ENCODE assay signal across 24 cellular contexts in the genomic region with DNA sequence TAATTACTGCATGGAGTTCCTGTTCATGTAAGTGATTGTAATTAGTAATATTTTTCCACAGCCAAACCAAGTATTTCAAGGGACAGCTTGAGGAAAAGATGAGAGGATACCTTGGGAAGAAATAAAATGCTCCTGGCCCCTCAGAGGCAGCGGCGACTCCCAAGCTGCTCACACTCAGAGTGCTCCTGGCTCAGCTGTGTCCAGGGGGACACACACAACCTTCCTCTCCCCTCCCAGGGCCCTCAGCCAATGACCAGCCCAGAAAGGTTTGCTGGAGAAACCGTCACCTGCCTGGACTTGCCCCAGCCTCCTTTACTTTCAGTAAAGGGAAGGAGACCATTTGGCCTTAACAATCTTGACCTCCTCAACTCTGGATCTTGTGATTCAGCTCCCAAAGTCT. TPM values are rescaled to one million over a fixed set of nuclear protein-coding genes. Genes with fewer than 3 reads are reported as not detected.
DNase-seq lines count a peak whose midpoint lies in the region; ATAC-seq and TF ChIP-seq lines count a peak whose summit lies in the region.
"Had no signal": no experiment of that assay in that cellular context is flagged by ENCODE, and none has a peak within 500 bp of the region (broad histone marks: within the 10 kb centered on the region; RNA-seq: fewer than 3 reads in every experiment).

No MANE protein-coding gene starts in this region.

- peaks cover 29% of the 10 kb centered on the region for H3K4me1 ChIP-seq in CD4-positive, alpha-beta memory T cell (ENCODE audit: insufficient read depth, low read length)
- H3K4me1 ChIP-seq in prostate gland (replicated peaks): no peaks in the 10 kb centered on the region
- H3K4me1 ChIP-seq: adrenal gland had no signal

- H3K4me1 Mint-ChIP-seq in activated CD4-positive, alpha-beta memory T cell treated with anti-CD3 and anti-CD28 coated beads, Interleukin-2, amount 10 ng/mL, durations not matched to agents 7 days and 5 days: peaks cover 39% of the 10 kb centered on the region
- H3K4me1 Mint-ChIP-seq in activated CD4-positive, alpha-beta memory T cell treated with anti-CD3 and anti-CD28 coated beads for 36 hours (ENCODE audit: low read depth): peaks cover 40% of the 10 kb centered on the region
- peaks cover 23 to 40% (median 34%) of the 10 kb centered on the region in 4 donors for H3K4me1 Mint-ChIP-seq in CD4-positive, alpha-beta memory T cell
- peaks cover 17% of the 10 kb centered on the region for H3K4me1 Mint-ChIP-seq in activated T-helper 17 cell treated with anti-CD3 and anti-CD28 coated beads, Interleukin-2, amount 50 U/mL, for 72 hours
- H3K4me1 Mint-ChIP-seq in naive thymus-derived CD8-positive, alpha-beta T cell: peaks cover 23 to 49% (median 49%) of the 10 kb centered on the region in 4 donors

- DNase-seq in activated CD4-positive, alpha-beta memory T cell treated with anti-CD3 and anti-CD28 coated beads, Interleukin-2, amount 10 ng/mL, durations not matched to agents 7 days and 5 days: no peak
- no peak for DNase-seq in activated CD4-positive, alpha-beta memory T cell treated with anti-CD3 and anti-CD28 coated beads for 36 hours
- DNase-seq in CD4-positive, alpha-beta memory T cell: no peak
- no peak for DNase-seq in naive thymus-derived CD8-positive, alpha-beta T cell
- DNase-seq in prostate gland (ENCODE audit: low spot score) (no peak), brain microvascular endothelial cell (no peak)
- DNase-seq: activated CD8-positive, alpha-beta memory T cell treated with anti-CD3 and anti-CD28 coated beads, Interleukin-2, amount 10 ng/mL, durations not matched to agents 7 days and 5 days; adrenal gland; body of pancreas; Calu3; DND-41; HCEC 1CT; KG1; NCI-H1417; NCI-H2029 treated with DMSO at 0.1 percent for 48 hours; NCI-H526 treated with DMSO at 0.1 percent for 48 hours; Peyer's patch; SIG-M5 had no signal

- peak overlapping the region; percentile 97 for H3K27ac Mint-ChIP-seq in activated CD4-positive, alpha-beta memory T cell treated with anti-CD3 and anti-CD28 coated beads, Interleukin-2, amount 10 ng/mL, durations not matched to agents 7 days and 5 days
- no peak overlapping the region for H3K27ac Mint-ChIP-seq in activated CD4-positive, alpha-beta memory T cell treated with anti-CD3 and anti-CD28 coated beads for 36 hours
- peak overlapping the region; percentile 93 to 98 (median 96) for H3K27ac Mint-ChIP-seq in CD4-positive, alpha-beta memory T cell
- no peak overlapping the region for H3K27ac Mint-ChIP-seq in activated T-helper 17 cell treated with anti-CD3 and anti-CD28 coated beads, Interleukin-2, amount 50 U/mL, for 72 hours
- H3K27ac Mint-ChIP-seq in naive thymus-derived CD8-positive, alpha-beta T cell: peak overlapping the region; percentile 89 to 100 (median 99)
- H3K27ac Mint-ChIP-seq: type B pancreatic cell had no signal

- intact Hi-C loops in activated CD4-positive, alpha-beta memory T cell treated with anti-CD3 and anti-CD28 coated beads for 36 hours (cut with micrococcal nuclease): no loop called here
- intact Hi-C loops in CD4-positive, alpha-beta memory T cell (cut with micrococcal nuclease): loop anchor here (2.0 to 10.0 kb wide), 2 partner anchors 228 to 430 kb away; a partner anchor contains a TSS
- intact Hi-C loops in prostate gland (cut with DNase I): no loop called here

- H3K27ac ChIP-seq in CD4-positive, alpha-beta memory T cell (ENCODE audit: low read depth, low read length): no peak overlapping the region
- no peak overlapping the region for H3K27ac ChIP-seq in prostate gland
- no peak overlapping the region for H3K27ac ChIP-seq in brain microvascular endothelial cell
- H3K27ac ChIP-seq: adrenal gland, body of pancreas had no signal

- CTCF ChIA-PET in activated CD4-positive, alpha-beta memory T cell treated with anti-CD3 and anti-CD28 coated beads, Interleukin-2, amount 10 ng/mL, durations not matched to agents 7 days and 5 days (lab: Charles Lee): no interaction called here
- CTCF ChIA-PET in activated CD4-positive, alpha-beta memory T cell treated with anti-CD3 and anti-CD28 coated beads for 36 hours (lab: Charles Lee): no interaction called here
- CTCF ChIA-PET in CD4-positive, alpha-beta memory T cell (lab: Charles Lee; ENCODE audit: partially characterized antibody): interaction anchor here (0.5 to 1.8 kb wide), 3 partner anchors 18 to 278 kb away, joined by 3 to 7 read pairs (median 3); no protein-coding TSS in a partner anchor

- H3K9me3 ChIP-seq in CD4-positive, alpha-beta memory T cell (ENCODE audit: control insufficient read depth in 1 of 2, low read length in 2 of 2): no peaks in the 10 kb centered on the region
- H3K9me3 ChIP-seq in prostate gland: no peaks in the 10 kb centered on the region
- H3K9me3 ChIP-seq: adrenal gland, body of pancreas, Peyer's patch had no signal

- H3K27me3 Mint-ChIP-seq in activated CD4-positive, alpha-beta memory T cell treated with anti-CD3 and anti-CD28 coated beads, Interleukin-2, amount 10 ng/mL, durations not matched to agents 7 days and 5 days: no peaks in the 10 kb centered on the region
- no peaks in the 10 kb centered on the region for H3K27me3 Mint-ChIP-seq in activated CD4-positive, alpha-beta memory T cell treated with anti-CD3 and anti-CD28 coated beads for 36 hours
- H3K27me3 Mint-ChIP-seq in CD4-positive, alpha-beta memory T cell: no peaks in the 10 kb centered on the region
- no peaks in the 10 kb centered on the region for H3K27me3 Mint-ChIP-seq in activated T-helper 17 cell treated with anti-CD3 and anti-CD28 coated beads, Interleukin-2, amount 50 U/mL, for 72 hours
- no peaks in the 10 kb centered on the region for H3K27me3 Mint-ChIP-seq in naive thymus-derived CD8-positive, alpha-beta T cell
- H3K27me3 Mint-ChIP-seq: activated CD8-positive, alpha-beta memory T cell treated with anti-CD3 and anti-CD28 coated beads, Interleukin-2, amount 10 ng/mL, durations not matched to agents 7 days and 5 days; type B pancreatic cell had no signal

- no peak for TF ChIP-seq CTCF in prostate gland (IDR thresholded peaks at IDR 0.05)
- TF ChIP-seq CTCF in brain microvascular endothelial cell (IDR thresholded peaks at IDR 0.05; ENCODE audit: low read depth, low read length, missing control alignments): no peak

- POLR2A ChIA-PET in activated CD4-positive, alpha-beta memory T cell treated with anti-CD3 and anti-CD28 coated beads, Interleukin-2, amount 10 ng/mL, durations not matched to agents 7 days and 5 days (lab: Charles Lee): interaction anchor here (2.7 kb wide), 1 partner anchor 55 kb away, joined by 22 read pairs; no protein-coding TSS in a partner anchor
- POLR2A ChIA-PET in activated CD4-positive, alpha-beta memory T cell treated with anti-CD3 and anti-CD28 coated beads for 36 hours (lab: Charles Lee): no interaction called here
- POLR2A ChIA-PET in CD4-positive, alpha-beta memory T cell (lab: Charles Lee; ENCODE audit: partially characterized antibody): no interaction called here
- POLR2A ChIA-PET in naive thymus-derived CD8-positive, alpha-beta T cell (lab: Charles Lee): no interaction called here

- H3K27me3 ChIP-seq in CD4-positive, alpha-beta memory T cell (ENCODE audit: insufficient read depth, low read length): no peaks in the 10 kb centered on the region
- H3K27me3 ChIP-seq in prostate gland (replicated peaks; ENCODE audit: insufficient read depth): no peaks in the 10 kb centered on the region
- H3K27me3 ChIP-seq in brain microvascular endothelial cell (replicated peaks): no peaks in the 10 kb centered on the region
- H3K27me3 ChIP-seq: adrenal gland, body of pancreas, Peyer's patch had no signal

- in situ Hi-C loops in brain microvascular endothelial cell (cut with HindIII; ENCODE audit: low pct_ligation_motif_present, low sequenced_read_pairs): no loop called here

- no peaks in the 10 kb centered on the region for H3K36me3 Mint-ChIP-seq in activated CD4-positive, alpha-beta memory T cell treated with anti-CD3 and anti-CD28 coated beads, Interleukin-2, amount 10 ng/mL, durations not matched to agents 7 days and 5 days (ENCODE audit: low read depth)
- H3K36me3 Mint-ChIP-seq in activated CD4-positive, alpha-beta memory T cell treated with anti-CD3 and anti-CD28 coated beads for 36 hours: peaks cover 3% of the 10 kb centered on the region
- H3K36me3 Mint-ChIP-seq in CD4-positive, alpha-beta memory T cell: no peaks in the 10 kb centered on the region
- no peaks in the 10 kb centered on the region for H3K36me3 Mint-ChIP-seq in activated T-helper 17 cell treated with anti-CD3 and anti-CD28 coated beads, Interleukin-2, amount 50 U/mL, for 72 hours (ENCODE audit: low read depth)
- peaks cover 0 to 2% (median 2%) of the 10 kb centered on the region in 3 donors for H3K36me3 Mint-ChIP-seq in naive thymus-derived CD8-positive, alpha-beta T cell
- H3K36me3 Mint-ChIP-seq: type B pancreatic cell had no signal

- no peak for TF ChIP-seq POLR2A in prostate gland (IDR thresholded peaks at IDR 0.05)

- H3K4me3 Mint-ChIP-seq in activated CD4-positive, alpha-beta memory T cell treated with anti-CD3 and anti-CD28 coated beads, Interleukin-2, amount 10 ng/mL, durations not matched to agents 7 days and 5 days: no peak overlapping the region
- H3K4me3 Mint-ChIP-seq in activated CD4-positive, alpha-beta memory T cell treated with anti-CD3 and anti-CD28 coated beads for 36 hours: no peak overlapping the region
- H3K4me3 Mint-ChIP-seq in CD4-positive, alpha-beta memory T cell: peak overlapping the region in 2 of 8 donors; percentile 7 to 10
- peak overlapping the region; percentile 82 for H3K4me3 Mint-ChIP-seq in activated T-helper 17 cell treated with anti-CD3 and anti-CD28 coated beads, Interleukin-2, amount 50 U/mL, for 72 hours
- peak overlapping the region in 4 of 10 donors; percentile 6 to 83 (median 12) for H3K4me3 Mint-ChIP-seq in naive thymus-derived CD8-positive, alpha-beta T cell
- H3K4me3 Mint-ChIP-seq: type B pancreatic cell had no signal

- ATAC-seq in activated T-helper 17 cell treated with anti-CD3 and anti-CD28 coated beads, Interleukin-2, amount 50 U/mL, for 72 hours (replicated peaks): no peak
- ATAC-seq in naive thymus-derived CD8-positive, alpha-beta T cell: no peak
- ATAC-seq in GM21825 (IDR thresholded peaks at IDR 0.05; ENCODE audit: unreplicated experiment): no peak
- ATAC-seq: activated CD4-positive, CD25-positive, alpha-beta regulatory T cell treated with anti-CD3 and anti-CD28 coated beads, Interleukin-2, amount 50 U/mL, for 24 hours; activated CD8-positive, alpha-beta memory T cell treated with anti-CD3 and anti-CD28 coated beads, Interleukin-2, amount 10 ng/mL, durations not matched to agents 7 days and 5 days; body of pancreas; left lobe of liver had no signal

- H3K36me3 ChIP-seq in CD4-positive, alpha-beta memory T cell (ENCODE audit: insufficient read depth, low read length): no peaks in the 10 kb centered on the region
- H3K36me3 ChIP-seq in prostate gland (no peaks in the 10 kb centered on the region), brain microvascular endothelial cell (replicated peaks) (no peaks in the 10 kb centered on the region)
- H3K36me3 ChIP-seq: adrenal gland had no signal

- WGBS in prostate gland: 85% methylated on average over 3 of the region's 3 CpGs

- H3K9me3 Mint-ChIP-seq in activated CD4-positive, alpha-beta memory T cell treated with anti-CD3 and anti-CD28 coated beads, Interleukin-2, amount 10 ng/mL, durations not matched to agents 7 days and 5 days: no peaks in the 10 kb centered on the region
- H3K9me3 Mint-ChIP-seq in activated CD4-positive, alpha-beta memory T cell treated with anti-CD3 and anti-CD28 coated beads for 36 hours: no peaks in the 10 kb centered on the region
- H3K9me3 Mint-ChIP-seq in CD4-positive, alpha-beta memory T cell: no peaks in the 10 kb centered on the region
- H3K9me3 Mint-ChIP-seq in activated T-helper 17 cell treated with anti-CD3 and anti-CD28 coated beads, Interleukin-2, amount 50 U/mL, for 72 hours: no peaks in the 10 kb centered on the region
- H3K9me3 Mint-ChIP-seq in naive thymus-derived CD8-positive, alpha-beta T cell: no peaks in the 10 kb centered on the region
- H3K9me3 Mint-ChIP-seq: activated T-helper 2 cell treated with anti-CD3 and anti-CD28 coated beads, Interferon-gamma antibody, Interleukin-2, Interleukin-4, amounts not matched to agents 10 μg/mL and 5 μg/mL and 100 μg/mL, durations not matched to agents 14 hours and 24 hours and 36 hours; type B pancreatic cell had no signal

- H3K4me3 ChIP-seq in CD4-positive, alpha-beta memory T cell (ENCODE audit: low read length in 2 of 2): no peak overlapping the region
- H3K4me3 ChIP-seq in prostate gland (no peak overlapping the region), brain microvascular endothelial cell (ENCODE audit: low read depth, low read length) (no peak overlapping the region)
- H3K4me3 ChIP-seq: adrenal gland, body of pancreas, Peyer's patch had no signal

RNA-seq across cellular contexts. Expression of a gene that starts 51.1 kb away (rescaled TPM):
- 10 to 100 TPM; 20.1 to 22.8 TPM for total RNA-seq in activated CD4-positive, alpha-beta memory T cell treated with anti-CD3 and anti-CD28 coated beads, Interleukin-2, amount 10 ng/mL, durations not matched to agents 7 days and 5 days
- total RNA-seq in activated CD4-positive, alpha-beta memory T cell treated with anti-CD3 and anti-CD28 coated beads for 36 hours: 10 to 100 TPM; 17.5 to 18.2 TPM
- total RNA-seq in CD4-positive, alpha-beta memory T cell: 10 to 100 TPM; 18.1 to 22.1 TPM
- polyA plus RNA-seq in CD4-positive, alpha-beta memory T cell: 10 to 100 TPM; 40.1 to 59.1 TPM
- total RNA-seq in activated T-helper 17 cell treated with anti-CD3 and anti-CD28 coated beads, Interleukin-2, amount 50 U/mL, for 72 hours: 10 to 100 TPM in 1 of 2 donors, 1 to 10 TPM in 1; 8.0 to 12.8 TPM
- 10 to 100 TPM; 13.5 to 15.1 TPM for total RNA-seq in naive thymus-derived CD8-positive, alpha-beta T cell
- 10 to 100 TPM; 27.8 to 38.3 (median 30.1) TPM for polyA plus RNA-seq in naive thymus-derived CD8-positive, alpha-beta T cell
- total RNA-seq in prostate gland: 10 to 100 TPM; 35.3 to 75.5 TPM

Comparison
In these comparisons a context has a peak if more than half of its experiments do, and no peak if none do; other contexts are left out.
1. H3K27ac Mint-ChIP-seq: peak in activated CD4-positive, alpha-beta memory T cell treated with anti-CD3 and anti-CD28 coated beads, Interleukin-2, amount 10 ng/mL, durations not matched to agents 7 days and 5 days (single experiment), CD4-positive, alpha-beta memory T cell (7 of 7) and naive thymus-derived CD8-positive, alpha-beta T cell (10 of 10); none in activated CD4-positive, alpha-beta memory T cell treated with anti-CD3 and anti-CD28 coated beads for 36 hours (single experiment) and activated T-helper 17 cell treated with anti-CD3 and anti-CD28 coated beads, Interleukin-2, amount 50 U/mL, for 72 hours (single experiment).